ENCODE assay signal across 13 cellular contexts in genomic region chr20:47389867-47390347, GRCh38. TPM values are rescaled to one million over a fixed set of nuclear protein-coding genes. Genes with fewer than 3 reads are reported as not detected.
A peak's percentile ranks its signal among the peaks of the same experiment; 100 is the strongest.
DNase-seq lines count a peak whose midpoint lies in the region; ATAC-seq, FAIRE-seq and TF ChIP-seq lines count a peak whose summit lies in the region.
"Had no signal": no experiment of that assay in that cellular context is flagged by ENCODE, and none has a peak within 500 bp of the region (broad histone marks: within the 10 kb centered on the region; RNA-seq: fewer than 3 reads in every experiment).

No MANE protein-coding gene starts in this region.

- TF ChIP-seq RAD21 in HepG2 (CRISPR knock-in tag; IDR thresholded peaks at IDR 0.05): no peak

- H3K4me1 ChIP-seq in HepG2 (ENCODE audit: insufficient read depth, low read length) (peaks cover 26% of the 10 kb centered on the region), right lobe of liver (no peaks in the 10 kb centered on the region), endothelial cell of umbilical vein (ENCODE audit: control insufficient read depth, extremely low read depth, insufficient read depth, low read length) (peaks cover 12% of the 10 kb centered on the region), testis (no peaks in the 10 kb centered on the region)

- POLR2A ChIA-PET in HepG2 (lab: Yijun Ruan, JAX): interaction anchor here (1.0 kb wide), 1 partner anchor 31 kb away, joined by 3 read pairs; no protein-coding TSS in a partner anchor
- POLR2A ChIA-PET in endothelial cell of umbilical vein (lab: Charles Lee): interaction anchor here (0.6 to 0.7 kb wide), 2 partner anchors 49 to 72 kb away, joined by 3 to 5 read pairs; no protein-coding TSS in a partner anchor

- peaks cover 38 to 44% of the 10 kb centered on the region in 2 donors for H3K36me3 Mint-ChIP-seq in stimulated activated naive B cell treated with anti-CD40 and anti-IgM and Interleukin-4, amounts not matched to agents 10 μg/mL and 1 μg/mL and 100 μg/mL, for 72 hours

- H4K20me1 ChIP-seq in HepG2 (ENCODE audit: insufficient read depth, low read length) (no peaks in the 10 kb centered on the region), endothelial cell of umbilical vein (replicated peaks; ENCODE audit: control insufficient read depth, extremely low read depth, insufficient read depth, low read length) (no peaks in the 10 kb centered on the region)

- H3K9ac ChIP-seq in HepG2 (ENCODE audit: insufficient read depth, low read depth, low read length) (no peak overlapping the region), endothelial cell of umbilical vein (replicated peaks; ENCODE audit: extremely low read depth, insufficient read depth, low read length) (no peak overlapping the region)

- in situ Hi-C loops in HepG2 (cut with HindIII; ENCODE audit: extremely low pct_ligation_motif_present, low pct_unique_long_range_greater_than_20kb): loop anchor here (10.0 to 25.0 kb wide), 2 partner anchors 115 to 628 kb away; no protein-coding TSS in a partner anchor

- CTCF ChIA-PET in HepG2 (lab: Yijun Ruan, JAX; ENCODE audit: low intra/inter-chr PET ratio, low total read pairs) (no interaction called here), endothelial cell of umbilical vein (lab: Charles Lee) (interaction anchor here (1.6 kb wide), 1 partner anchor 231 kb away, joined by 9 read pairs; no protein-coding TSS in a partner anchor)

- FAIRE-seq in HepG2 (lab: Jason Lieb, UNC) (no peak), endothelial cell of umbilical vein (lab: Jason Lieb, UNC) (no peak)
- FAIRE-seq: colon, H54 had no signal

- TF ChIP-seq CTCF in HepG2 (CRISPR knock-in tag; IDR thresholded peaks at IDR 0.05): no peak
- no peak for TF ChIP-seq CTCF in right lobe of liver (IDR thresholded peaks at IDR 0.05)
- no peak for TF ChIP-seq CTCF in endothelial cell of umbilical vein (IDR thresholded peaks at IDR 0.05; ENCODE audit: extremely low read depth in 1 of 2, insufficient read depth in 1 of 2, low read depth in 1 of 2, low read length in 2 of 2)
- no peak for TF ChIP-seq CTCF in testis (IDR thresholded peaks at IDR 0.05)

- intact Hi-C loops in HepG2 (cut with micrococcal nuclease; ENCODE audit: unreplicated experiment) (loop anchor here (10.0 kb wide), 1 partner anchor 65 kb away; no protein-coding TSS in a partner anchor), right lobe of liver (cut with DNase I) (loop anchor here (10.0 kb wide), 3 partner anchors 115 to 235 kb away; no protein-coding TSS in a partner anchor), endothelial cell of umbilical vein (cut with micrococcal nuclease) (no loop called here), testis (cut with DNase I; ENCODE audit: low total_unique reads) (no loop called here)

- peak overlapping the region; percentile 42 to 71 for H3K4me3 Mint-ChIP-seq in stimulated activated naive B cell treated with anti-CD40 and anti-IgM and Interleukin-4, amounts not matched to agents 10 μg/mL and 1 μg/mL and 100 μg/mL, for 72 hours

- no peaks in the 10 kb centered on the region for H3K9me3 ChIP-seq in HepG2 (ENCODE audit: low read length)
- H3K9me3 ChIP-seq in right lobe of liver: no peaks in the 10 kb centered on the region
- H3K9me3 ChIP-seq in endothelial cell of umbilical vein (replicated peaks; ENCODE audit: control insufficient read depth, insufficient read depth, low read length): no peaks in the 10 kb centered on the region
- H3K9me3 ChIP-seq in testis: no peaks in the 10 kb centered on the region

- H2AFZ ChIP-seq in HepG2 (ENCODE audit: low read length): no peak overlapping the region
- H2AFZ ChIP-seq in endothelial cell of umbilical vein (ENCODE audit: low read depth, low read length): peak overlapping the region; percentile 1

- H3K79me2 ChIP-seq in HepG2 (ENCODE audit: insufficient read depth, low read length): no peaks in the 10 kb centered on the region
- H3K79me2 ChIP-seq in endothelial cell of umbilical vein (ENCODE audit: control insufficient read depth, insufficient read depth, low read length): no peaks in the 10 kb centered on the region

- H3K36me3 ChIP-seq in HepG2 (replicated peaks in 1 of 2; ENCODE audit: control insufficient read depth in 1 of 2, insufficient read depth in 2 of 2, low read length in 2 of 2) (no peaks in the 10 kb centered on the region), right lobe of liver (no peaks in the 10 kb centered on the region), endothelial cell of umbilical vein (ENCODE audit: control insufficient read depth in 2 of 2, extremely low read depth in 1 of 2, insufficient read depth in 2 of 2, low read length in 2 of 2) (no peaks in the 10 kb centered on the region), testis (ENCODE audit: low read depth, missing control alignments) (no peaks in the 10 kb centered on the region)

- H3K27ac ChIP-seq in HepG2 (ENCODE audit: extremely low read length, insufficient read depth, low read length): no peak overlapping the region
- H3K27ac ChIP-seq in right lobe of liver: no peak overlapping the region
- peak overlapping the region; percentile 28 for H3K27ac ChIP-seq in endothelial cell of umbilical vein (ENCODE audit: insufficient read depth, low read depth, low read length)
- H3K27ac ChIP-seq in testis: no peak overlapping the region

- H3K9me3 Mint-ChIP-seq in stimulated activated naive B cell treated with anti-CD40 and anti-IgM and Interleukin-4, amounts not matched to agents 10 μg/mL and 1 μg/mL and 100 μg/mL, for 72 hours: peaks cover 15 to 17% of the 10 kb centered on the region in 2 donors

- H3K4me2 ChIP-seq in HepG2 (ENCODE audit: low read depth, low read length): no peak overlapping the region
- no peak overlapping the region for H3K4me2 ChIP-seq in endothelial cell of umbilical vein (ENCODE audit: insufficient read depth, low read length)

- DNase-seq in HepG2 (ENCODE audit: low spot score) (no peak), right lobe of liver (no peak), RKO (ENCODE audit: low spot score) (peak; percentile 81), endothelial cell of umbilical vein (ENCODE audit: low read depth, low spot score) (peak; percentile 44), testis (no peak)
- DNase-seq in stimulated activated naive B cell treated with anti-CD40 and anti-IgM and Interleukin-4, amounts not matched to agents 10 μg/mL and 1 μg/mL and 100 μg/mL, for 72 hours: peak; percentile 40
- DNase-seq: activated CD8-positive, alpha-beta memory T cell treated with anti-CD3 and anti-CD28 coated beads for 24 hours; OCI-M1; retina had no signal

- H3K27me3 Mint-ChIP-seq in stimulated activated naive B cell treated with anti-CD40 and anti-IgM and Interleukin-4, amounts not matched to agents 10 μg/mL and 1 μg/mL and 100 μg/mL, for 72 hours: no peaks in the 10 kb centered on the region

- no peaks in the 10 kb centered on the region for H3K27me3 ChIP-seq in HepG2 (ENCODE audit: control insufficient read depth in 1 of 2, insufficient read depth in 2 of 2, low read length in 2 of 2)
- H3K27me3 ChIP-seq in right lobe of liver: no peaks in the 10 kb centered on the region
- H3K27me3 ChIP-seq in endothelial cell of umbilical vein (ENCODE audit: control insufficient read depth in 2 of 2, insufficient read depth in 2 of 2, low read length in 2 of 2): no peaks in the 10 kb centered on the region
- no peaks in the 10 kb centered on the region for H3K27me3 ChIP-seq in testis

- H3K4me1 Mint-ChIP-seq in stimulated activated naive B cell treated with anti-CD40 and anti-IgM and Interleukin-4, amounts not matched to agents 10 μg/mL and 1 μg/mL and 100 μg/mL, for 72 hours: peaks cover 29 to 51% of the 10 kb centered on the region in 2 donors

- TF ChIP-seq EP300 in HepG2 (IDR thresholded peaks at IDR 0.05; ENCODE audit: low read depth in 2 of 2, low read length in 2 of 2): no peak
- TF ChIP-seq EP300 in HepG2 (CRISPR knock-in tag; IDR thresholded peaks at IDR 0.05; ENCODE audit: borderline replicate concordance): no peak

- no peak for ATAC-seq in HepG2
- no peak for ATAC-seq in right lobe of liver
- ATAC-seq in stimulated activated naive B cell treated with anti-CD40 and anti-IgM and Interleukin-4, amounts not matched to agents 10 μg/mL and 1 μg/mL and 100 μg/mL, for 72 hours (replicated peaks): peak; percentile 78 to 79
- no peak for ATAC-seq in HG03565 (IDR thresholded peaks at IDR 0.05; ENCODE audit: unreplicated experiment)
- no peak for ATAC-seq in HG03045 (IDR thresholded peaks at IDR 0.05; ENCODE audit: unreplicated experiment)

- peak overlapping the region; percentile 97 for H3K27ac Mint-ChIP-seq in stimulated activated naive B cell treated with anti-CD40 and anti-IgM and Interleukin-4, amounts not matched to agents 10 μg/mL and 1 μg/mL and 100 μg/mL, for 72 hours

- 88% methylated on average over 6 of the region's 6 CpGs for whole genome bisulfite sequencing in HepG2 (ENCODE audit: low lambda C conversion rate)
- 81% methylated on average over 6 of the region's 6 CpGs for WGBS in right lobe of liver (ENCODE audit: insufficient coverage, low coverage, low lambda C conversion rate, missing lambda C conversion rate)
- WGBS in testis, 2 donors: 75 to 82% methylated on average over 6 of the region's 6 CpGs

- H3K4me3 ChIP-seq in HepG2 (replicated peaks in 1 of 3; ENCODE audit: insufficient read depth in 1 of 3, low read depth in 2 of 3, low read length in 3 of 3): no peak overlapping the region
- H3K4me3 ChIP-seq in right lobe of liver: no peak overlapping the region
- no peak overlapping the region for H3K4me3 ChIP-seq in endothelial cell of umbilical vein (replicated peaks in 1 of 3; ENCODE audit: insufficient read depth in 1 of 3, low read depth in 1 of 3, low read length in 3 of 3)
- no peak overlapping the region for H3K4me3 ChIP-seq in testis

- dilution Hi-C loops in endothelial cell of umbilical vein (cut with MboI; ENCODE audit: extremely low pct_ligation_motif_present, low sequenced_read_pairs): no loop called here

- no TSS peak for BruUV-seq in HepG2 (replicated peaks; lab: Mats Ljungman, UMichigan)
- BruUV-seq in endothelial cell of umbilical vein (replicated peaks; lab: Mats Ljungman, UMichigan): no TSS peak

- H3K9me1 ChIP-seq in endothelial cell of umbilical vein (replicated peaks; ENCODE audit: control insufficient read depth, extremely low read depth, insufficient read depth, low read length): no peaks in the 10 kb centered on the region

- no peak for TF ChIP-seq POLR2A in HepG2 (IDR thresholded peaks at IDR 0.05; ENCODE audit: insufficient read depth in 1 of 2, low read depth in 2 of 2, low read length in 2 of 2)
- TF ChIP-seq POLR2A in right lobe of liver (IDR thresholded peaks at IDR 0.05): no peak
- no peak for TF ChIP-seq POLR2A in endothelial cell of umbilical vein (IDR thresholded peaks at IDR 0.05; ENCODE audit: low read depth, low read length)
- no peak for TF ChIP-seq POLR2A in testis (IDR thresholded peaks at IDR 0.05)

RNA-seq across cellular contexts. Expression of gene ZMYND8, which starts 33.4 kb away (rescaled TPM):
- 53.9 and 71.9 TPM in 2 replicates for total RNA-seq in HepG2 (2016; rRNA removed; fragmentation: Illumina TruSeq; extraction: Trizol)
- 45.3 and 50.7 TPM in 2 replicates for total RNA-seq in HepG2 (2016; cell fraction: cytosol; rRNA removed; fragmentation: Illumina TruSeq; extraction: Trizol; ENCODE audit: low read depth)
- 54.7 and 64.5 TPM in 2 replicates for total RNA-seq in HepG2 (2016; cell fraction: insoluble cytoplasmic fraction; rRNA removed; fragmentation: Illumina TruSeq; extraction: Trizol)
- 30.6 and 34.0 TPM in 2 replicates for total RNA-seq in HepG2 (2016; cell fraction: membrane; rRNA removed; fragmentation: Illumina TruSeq; extraction: Trizol)
- 90.9 and 106 TPM in 2 replicates for total RNA-seq in HepG2 (2016; cell fraction: nucleus; rRNA removed; fragmentation: Illumina TruSeq; extraction: Trizol)
- polyA plus RNA-seq in HepG2 (2011; rRNA removed): 81.4 and 84.7 TPM in 2 replicates
- polyA plus RNA-seq in HepG2 (2011; cell fraction: cytosol; rRNA removed): 41.2 and 45.2 TPM in 2 replicates
- 139 and 149 TPM in 2 replicates for polyA plus RNA-seq in HepG2 (2011; cell fraction: nucleus; rRNA removed)
- polyA plus RNA-seq in HepG2 (2012): 50.4 and 60.2 TPM in 2 replicates
- 1.9 and 2.5 TPM in 2 replicates for polyA plus RNA-seq in HepG2 (2016; cell fraction: cytosol; fragmentation: Illumina TruSeq; extraction: Trizol; ENCODE audit: low read depth)
- 42.7 and 55.7 TPM in 2 replicates for polyA plus RNA-seq in HepG2 (2016; cell fraction: insoluble cytoplasmic fraction; fragmentation: Illumina TruSeq; extraction: Trizol; ENCODE audit: low read depth)
- polyA plus RNA-seq in HepG2 (2016; cell fraction: membrane; fragmentation: Illumina TruSeq; extraction: Trizol; ENCODE audit: low read depth): 7.9 and 9.1 TPM in 2 replicates
- polyA plus RNA-seq in HepG2 (2016; cell fraction: nucleus; fragmentation: Illumina TruSeq; extraction: Trizol; ENCODE audit: insufficient read depth, low read depth): 103 and 106 TPM in 2 replicates
- 14.1 and 79.4 TPM in 2 replicates for polyA minus RNA-seq in HepG2 (2011; rRNA and poly(A)+ RNA removed; ENCODE audit: low replicate concordance)
- 66.7 and 69.5 TPM in 2 replicates for polyA minus RNA-seq in HepG2 (2011; cell fraction: cytosol; rRNA and poly(A)+ RNA removed)
- polyA minus RNA-seq in HepG2 (2011; cell fraction: nucleus; rRNA and poly(A)+ RNA removed): 190 and 220 TPM in 2 replicates
- total RNA-seq in right lobe of liver: 10 to 100 TPM in 5 of 6 experiments, 1 to 10 TPM in 1; 7.8 to 25.7 (median 13.8) TPM
- 75.2 and 76.3 TPM in 2 replicates for total RNA-seq in endothelial cell of umbilical vein
- polyA plus RNA-seq in endothelial cell of umbilical vein: 26.4 and 30.6 TPM in 2 replicates
- 31.6 and 33.3 TPM in 2 replicates for polyA plus RNA-seq in endothelial cell of umbilical vein (2011; cell fraction: cytosol; rRNA removed)
- polyA plus RNA-seq in endothelial cell of umbilical vein (2011; cell fraction: nucleus; rRNA removed): 107 and 122 TPM in 2 replicates
- 55.4 and 56.4 TPM in 2 replicates for polyA plus RNA-seq in endothelial cell of umbilical vein (2012)
- 47.8 and 61.9 TPM in 2 replicates for polyA minus RNA-seq in endothelial cell of umbilical vein
- 6.9 TPM for polyA minus RNA-seq in endothelial cell of umbilical vein (2011; cell fraction: cytosol; rRNA and poly(A)+ RNA removed)
- polyA minus RNA-seq in endothelial cell of umbilical vein (2011; cell fraction: nucleus; rRNA and poly(A)+ RNA removed): 82.0 and 106 TPM in 2 replicates
- total RNA-seq in testis: 100 to 1,000 TPM in 1 of 2 donors, 10 to 100 TPM in 1; 87.2 to 102 TPM
- 30.4 TPM for polyA plus RNA-seq in testis (ENCODE audit: insufficient read depth, low read depth, low replicate concordance)

Comparison
In these comparisons a context has a peak if more than half of its experiments do, and no peak if none do; other contexts are left out.
1. ATAC-seq: peak in stimulated activated naive B cell treated with anti-CD40 and anti-IgM and Interleukin-4, amounts not matched to agents 10 μg/mL and 1 μg/mL and 100 μg/mL, for 72 hours (2 of 2); none in HepG2 (single experiment), right lobe of liver (0 of 4), HG03565 (single experiment) and HG03045 (single experiment).
2. DNase-seq: peak in RKO (single experiment), endothelial cell of umbilical vein (single experiment) and stimulated activated naive B cell treated with anti-CD40 and anti-IgM and Interleukin-4, amounts not matched to agents 10 μg/mL and 1 μg/mL and 100 μg/mL, for 72 hours (single experiment); none in HepG2 (single experiment), right lobe of liver (0 of 3) and testis (single experiment).
3. intact Hi-C loops: an anchor here in HepG2 (10.0 kb wide) and right lobe of liver (10.0 kb wide); none called in endothelial cell of umbilical vein and testis.